In genomic region chr4:143026459-143027170, GRCh38 we compare ENCODE assay signal across 19 cellular contexts.
A peak's percentile ranks its signal among the peaks of the same experiment; 100 is the strongest.
DNase-seq lines count a peak whose midpoint lies in the region; ATAC-seq, FAIRE-seq and TF ChIP-seq lines count a peak whose summit lies in the region.
"Had no signal": no experiment of that assay in that cellular context is flagged by ENCODE, and none has a peak within 500 bp of the region (broad histone marks: within the 10 kb centered on the region; RNA-seq: fewer than 3 reads in every experiment).

No MANE protein-coding gene starts in this region.

- H3K4me1 Mint-ChIP-seq in activated naive CD8-positive, alpha-beta T cell treated with anti-CD3 and anti-CD28 coated beads, Interleukin-2, amount 50 U/mL, for 24 hours, result no peaks in the 10 kb centered on the region
- H3K4me1 Mint-ChIP-seq in activated naive CD8-positive, alpha-beta T cell treated with anti-CD3 and anti-CD28 coated beads for 36 hours, result no peaks in the 10 kb centered on the region
- H3K4me1 Mint-ChIP-seq: CD8-positive, alpha-beta memory T cell had no signal

- intact Hi-C loops in GM12878 (cut with micrococcal nuclease; ENCODE audit: unreplicated experiment), result loop anchor here (10.0 kb wide), 2 partner anchors 672 to 902 kb away; no protein-coding TSS in a partner anchor
- intact Hi-C loops in thyroid gland (cut with DNase I), result no loop called here
- intact Hi-C loops in spleen (cut with DNase I; ENCODE audit: low total_unique reads), result no loop called here

- no peaks in the 10 kb centered on the region for H3K27me3 ChIP-seq in GM12878 (replicated peaks in 1 of 2; ENCODE audit: control insufficient read depth in 2 of 2, insufficient read depth in 2 of 2, low read length in 1 of 2)
- H3K27me3 ChIP-seq in thyroid gland, result no peaks in the 10 kb centered on the region
- H3K27me3 ChIP-seq in spleen (replicated peaks in 1 of 7), result no peaks in the 10 kb centered on the region
- H3K27me3 ChIP-seq: BLaER1, Peyer's patch had no signal

- WGBS in GM12878 (ENCODE audit: insufficient coverage, insufficient replicate concordance, low lambda C conversion rate, missing lambda C conversion rate), result 0% methylated on average over 1 of the region's 1 CpG
- 0 to 42% methylated on average over 1 of the region's 1 CpG for WGBS in thyroid gland, 2 donors
- 75 to 100% (median 92%) methylated on average over 1 of the region's 1 CpG for WGBS in spleen, 5 donors

- no peak overlapping the region for H3K4me3 Mint-ChIP-seq in activated naive CD8-positive, alpha-beta T cell treated with anti-CD3 and anti-CD28 coated beads, Interleukin-2, amount 50 U/mL, for 24 hours
- H3K4me3 Mint-ChIP-seq in activated naive CD8-positive, alpha-beta T cell treated with anti-CD3 and anti-CD28 coated beads for 36 hours, result no peak overlapping the region
- H3K4me3 Mint-ChIP-seq: CD8-positive, alpha-beta memory T cell had no signal

- RAD21 ChIA-PET in GM12878 (lab: Charles Lee; ENCODE audit: unreplicated experiment), result interaction anchor here (0.9 to 2.4 kb wide), 3 partner anchors 41 to 151 kb away, joined by 3 to 12 read pairs (median 6); no protein-coding TSS in a partner anchor

- no peaks in the 10 kb centered on the region for H3K36me3 Mint-ChIP-seq in activated naive CD8-positive, alpha-beta T cell treated with anti-CD3 and anti-CD28 coated beads, Interleukin-2, amount 50 U/mL, for 24 hours (ENCODE audit: low read depth)
- no peaks in the 10 kb centered on the region for H3K36me3 Mint-ChIP-seq in activated naive CD8-positive, alpha-beta T cell treated with anti-CD3 and anti-CD28 coated beads for 36 hours
- H3K36me3 Mint-ChIP-seq: CD8-positive, alpha-beta memory T cell had no signal

- H3K9me3 ChIP-seq in GM12878 (replicated peaks; ENCODE audit: control insufficient read depth, insufficient read depth, low read length) (no peaks in the 10 kb centered on the region), thyroid gland (no peaks in the 10 kb centered on the region), spleen (peaks cover 0 to 29% (median 16%) of the 10 kb centered on the region in 8 donors)
- H3K9me3 ChIP-seq: BLaER1, Peyer's patch had no signal

- no peak overlapping the region for H3K4me3 ChIP-seq in GM12878
- H3K4me3 ChIP-seq in thyroid gland (replicated peaks in 1 of 3), result no peak overlapping the region
- H3K4me3 ChIP-seq in spleen, result no peak overlapping the region
- H3K4me3 ChIP-seq: BLaER1, Peyer's patch had no signal

- TF ChIP-seq POLR2A in GM12878 (IDR thresholded peaks at IDR 0.05; ENCODE audit: low read depth, low read length) (no peak), thyroid gland (IDR thresholded peaks at IDR 0.05) (no peak), spleen (IDR thresholded peaks at IDR 0.05) (no peak)

- ATAC-seq in activated naive CD8-positive, alpha-beta T cell treated with anti-CD3 and anti-CD28 coated beads, Interleukin-2, amount 50 U/mL, for 24 hours, result peak; percentile 20
- peak; percentile 13; the same call in 1 of the 3 replicates for ATAC-seq in GM12878
- ATAC-seq: Right ventricle myocardium inferior had no signal

- FAIRE-seq in GM12878 (lab: Jason Lieb, UNC), result no peak
- FAIRE-seq: GM19239 had no signal

- TF ChIP-seq EP300 in GM12878 (IDR thresholded peaks at IDR 0.05; ENCODE audit: borderline replicate concordance in 1 of 2, control insufficient read depth in 1 of 2, low read depth in 2 of 2, low read length in 2 of 2), result no peak

- H4K20me1 ChIP-seq in GM12878 (ENCODE audit: control insufficient read depth, insufficient read depth), result no peaks in the 10 kb centered on the region
- H4K20me1 ChIP-seq: BLaER1 had no signal

- H3K79me2 ChIP-seq in GM12878 (ENCODE audit: control insufficient read depth, insufficient read depth, low read length), result no peaks in the 10 kb centered on the region

- POLR2A ChIA-PET in GM12878 (lab: Charles Lee), result no interaction called here

- TF ChIP-seq RAD21 in GM12878 (IDR thresholded peaks at IDR 0.05; ENCODE audit: insufficient read depth, low read depth, low read length), result no peak

- H3K9ac ChIP-seq in GM12878 (ENCODE audit: control insufficient read depth, insufficient read depth, low read length), result no peak overlapping the region
- H3K9ac ChIP-seq: BLaER1 had no signal

- BruUV-seq in GM12878 (replicated peaks; lab: Mats Ljungman, UMichigan), result no TSS peak

- SMC1A ChIA-PET in GM12878 (lab: Charles Lee; ENCODE audit: uncharacterized antibody, unreplicated experiment), result interaction anchor here (0.7 to 3.0 kb wide), 4 partner anchors 13 to 250 kb away, joined by 3 to 14 read pairs (median 4); no protein-coding TSS in a partner anchor

- H3K27me3 Mint-ChIP-seq in activated naive CD8-positive, alpha-beta T cell treated with anti-CD3 and anti-CD28 coated beads, Interleukin-2, amount 50 U/mL, for 24 hours, result peaks cover 5% of the 10 kb centered on the region
- peaks cover 6% of the 10 kb centered on the region for H3K27me3 Mint-ChIP-seq in activated naive CD8-positive, alpha-beta T cell treated with anti-CD3 and anti-CD28 coated beads for 36 hours

- H3K4me1 ChIP-seq in GM12878 (ENCODE audit: control insufficient read depth, insufficient read depth, low read length) (no peaks in the 10 kb centered on the region; the same call in 1 of the 2 replicates), thyroid gland (no peaks in the 10 kb centered on the region), spleen (peaks cover 0 to 6% (median 2%) of the 10 kb centered on the region in 6 donors)
- H3K4me1 ChIP-seq: BLaER1, Peyer's patch had no signal

- H3K36me3 ChIP-seq in GM12878 (ENCODE audit: control insufficient read depth in 2 of 2, insufficient read depth in 2 of 2, low read length in 1 of 2) (no peaks in the 10 kb centered on the region), thyroid gland (no peaks in the 10 kb centered on the region), spleen (no peaks in the 10 kb centered on the region)
- H3K36me3 ChIP-seq: BLaER1, Peyer's patch had no signal

- CTCF ChIA-PET in GM12878 (lab: Yijun Ruan, JAX), result interaction anchor here (0.6 to 3.1 kb wide), 8 partner anchors 41 to 1165 kb away, joined by 3 to 24 read pairs (median 4); no protein-coding TSS in a partner anchor

- H3K4me2 ChIP-seq in GM12878 (ENCODE audit: control insufficient read depth, insufficient read depth), result no peak overlapping the region
- H3K4me2 ChIP-seq: BLaER1 had no signal

- no peak overlapping the region for H3K27ac Mint-ChIP-seq in activated naive CD8-positive, alpha-beta T cell treated with anti-CD3 and anti-CD28 coated beads, Interleukin-2, amount 50 U/mL, for 24 hours
- H3K27ac Mint-ChIP-seq in activated naive CD8-positive, alpha-beta T cell treated with anti-CD3 and anti-CD28 coated beads for 36 hours, result no peak overlapping the region
- H3K27ac Mint-ChIP-seq: CD8-positive, alpha-beta memory T cell had no signal

- no peak for DNase-seq in activated naive CD8-positive, alpha-beta T cell treated with anti-CD3 and anti-CD28 coated beads, Interleukin-2, amount 50 U/mL, for 24 hours
- DNase-seq in activated naive CD8-positive, alpha-beta T cell treated with anti-CD3 and anti-CD28 coated beads for 36 hours, result no peak
- DNase-seq in GM12878 (ENCODE audit: low read depth, low spot score) (no peak), iris pigment epithelial cell (ENCODE audit: low read depth) (peak; percentile 18), thyroid gland (peak; percentile 9 to 28), amniotic stem cell (lab: John Stamatoyannopoulos, UW) (no peak), spleen (no peak), anterior cingulate cortex (lab: John Stamatoyannopoulos, UW) (no peak)
- DNase-seq: 8988T; CD8-positive, alpha-beta memory T cell; DMS79 treated with DMSO at 0.1 percent for 48 hours; HCEC 1CT; NCI-H1092; NCI-H146; NCI-H524 treated with DMSO at 0.1 percent for 48 hours; Peyer's patch had no signal

- peaks cover 19% of the 10 kb centered on the region for H3K9me3 Mint-ChIP-seq in activated naive CD8-positive, alpha-beta T cell treated with anti-CD3 and anti-CD28 coated beads, Interleukin-2, amount 50 U/mL, for 24 hours
- peaks cover 12% of the 10 kb centered on the region for H3K9me3 Mint-ChIP-seq in activated naive CD8-positive, alpha-beta T cell treated with anti-CD3 and anti-CD28 coated beads for 36 hours

- H2AFZ ChIP-seq in GM12878 (ENCODE audit: control insufficient read depth, low read depth, low read length), result no peak overlapping the region

- H3K27ac ChIP-seq in GM12878 (ENCODE audit: control insufficient read depth, insufficient read depth) (no peak overlapping the region), thyroid gland (no peak overlapping the region), spleen (no peak overlapping the region)
- H3K27ac ChIP-seq: BLaER1, Peyer's patch had no signal

- in situ Hi-C loops in GM12878 (cut with MboI), result no loop called here

- TF ChIP-seq CTCF in GM12878 (IDR thresholded peaks at IDR 0.05 in 2 of 3, conservative IDR thresholded peaks at IDR 0.05 in 1 of 3; ENCODE audit: control insufficient read depth in 2 of 3, extremely low read depth in 1 of 3, insufficient read depth in 1 of 3, low read depth in 3 of 3, low read length in 3 of 3), result no peak
- no peak for TF ChIP-seq CTCF in thyroid gland (IDR thresholded peaks at IDR 0.05)
- TF ChIP-seq CTCF in spleen (IDR thresholded peaks at IDR 0.05 in 8 of 11, conservative IDR thresholded peaks at IDR 0.05 in 3 of 11), result no peak

TF ChIP-seq in GM12878, 131 proteins besides CTCF, POLR2A, EP300 and RAD21:
- TF ChIP-seq BHLHE40 (IDR thresholded peaks at IDR 0.05; ENCODE audit: borderline replicate concordance in 1 of 2, low read depth in 2 of 2, low read length in 1 of 2), result peak in 1 of 2 experiments; percentile 46; a peak in 2 of 4 replicates
- no peak for TF ChIP-seq ZZZ3 (IDR thresholded peaks at IDR 0.05; ENCODE audit: control insufficient read depth, insufficient read length, low read depth)
- TF ChIP-seq CBX3 (IDR thresholded peaks at IDR 0.05; ENCODE audit: borderline replicate concordance, low read depth), result no peak
TF ChIP-seq in GM12878: peak in this region for 1.

Comparison
In these comparisons a context has a peak if more than half of its experiments do, and no peak if none do; other contexts are left out.
1. DNase-seq: peak in iris pigment epithelial cell (single experiment) and thyroid gland (2 of 2); none in activated naive CD8-positive, alpha-beta T cell treated with anti-CD3 and anti-CD28 coated beads, Interleukin-2, amount 50 U/mL, for 24 hours (single experiment), activated naive CD8-positive, alpha-beta T cell treated with anti-CD3 and anti-CD28 coated beads for 36 hours (single experiment), GM12878 (single experiment), amniotic stem cell (single experiment), spleen (single experiment) and anterior cingulate cortex (0 of 58).